ENCODE assay signal across 8 cellular contexts in genomic region chr1:155975375-155976061, GRCh38. TPM values are rescaled to one million over a fixed set of nuclear protein-coding genes. Genes with fewer than 3 reads are reported as not detected.
A peak's percentile ranks its signal among the peaks of the same experiment; 100 is the strongest.
DNase-seq lines count a peak whose midpoint lies in the region; TF ChIP-seq lines count a peak whose summit lies in the region.

No MANE protein-coding gene starts in this region.

- H3K4me3 ChIP-seq in Caco-2 (ENCODE audit: low read depth, low read length) (no peak overlapping the region), NB4 (ENCODE audit: low read depth, low read length) (peak overlapping the region; percentile 92), colonic mucosa (peak overlapping the region; percentile 87), neural progenitor cell (peak overlapping the region; percentile 97)

- H3K9me3 ChIP-seq in Caco-2 (no peaks in the 10 kb centered on the region), colonic mucosa (no peaks in the 10 kb centered on the region), neural progenitor cell (ENCODE audit: low read depth) (no peaks in the 10 kb centered on the region)

- peak overlapping the region; percentile 90 to 93 for H3K9ac ChIP-seq in colonic mucosa (ENCODE audit: low read depth in 2 of 2, low read length in 2 of 2)
- peak overlapping the region; percentile 58 for H3K9ac ChIP-seq in neural progenitor cell

- H3K4me1 ChIP-seq in Caco-2 (peaks cover 42% of the 10 kb centered on the region), colonic mucosa (peaks cover 9% of the 10 kb centered on the region), neural progenitor cell (peaks cover 50% of the 10 kb centered on the region)

- CTCF ChIA-PET in Caco-2 (lab: Charles Lee), result interaction anchor here (0.9 kb wide), 2 partner anchors 14 to 37 kb away, joined by 3 to 5 read pairs; no protein-coding TSS in a partner anchor

- H3K27ac ChIP-seq in colonic mucosa (peak overlapping the region; percentile 87), neural progenitor cell (peak overlapping the region; percentile 92)

- no peak overlapping the region for H2AFZ ChIP-seq in neural progenitor cell (replicated peaks)

- H3K9me3 Mint-ChIP-seq in Caco-2 (ENCODE audit: unreplicated experiment), result no peaks in the 10 kb centered on the region
- H3K9me3 Mint-ChIP-seq in neural progenitor cell, result no peaks in the 10 kb centered on the region

- peaks cover 36% of the 10 kb centered on the region for H3K4me1 Mint-ChIP-seq in Caco-2 (ENCODE audit: low read depth, unreplicated experiment)
- H3K4me1 Mint-ChIP-seq in neural progenitor cell, result peaks cover 78% of the 10 kb centered on the region

- peak overlapping the region; percentile 100 for H3K4me2 ChIP-seq in neural progenitor cell

- H3K27me3 Mint-ChIP-seq in Caco-2 (ENCODE audit: insufficient read depth, unreplicated experiment) (no peaks in the 10 kb centered on the region), neural progenitor cell (ENCODE audit: insufficient read depth, low read depth) (peaks cover 11% of the 10 kb centered on the region)

- H3K36me3 ChIP-seq in Caco-2 (ENCODE audit: control insufficient read depth, insufficient read depth, low read length), result no peaks in the 10 kb centered on the region; the same call in 1 of the 2 replicates
- H3K36me3 ChIP-seq in colonic mucosa, result no peaks in the 10 kb centered on the region
- H3K36me3 ChIP-seq in neural progenitor cell, result no peaks in the 10 kb centered on the region

- peaks cover 50% of the 10 kb centered on the region for H3F3A ChIP-seq in neural progenitor cell (ENCODE audit: low read depth)

- intact Hi-C loops in Caco-2 (cut with micrococcal nuclease; ENCODE audit: unreplicated experiment), result no loop called here
- intact Hi-C loops in colonic mucosa (cut with DNase I), result no loop called here

- no peaks in the 10 kb centered on the region for H3K27me3 ChIP-seq in Caco-2 (replicated peaks; ENCODE audit: control insufficient read depth, insufficient read depth, low read length)
- no peaks in the 10 kb centered on the region for H3K27me3 ChIP-seq in colonic mucosa
- no peaks in the 10 kb centered on the region for H3K27me3 ChIP-seq in neural progenitor cell

- H3K79me2 ChIP-seq in neural progenitor cell (ENCODE audit: low read depth), result peaks cover 91% of the 10 kb centered on the region

- H4K20me1 ChIP-seq in neural progenitor cell (ENCODE audit: low read depth), result peaks cover 67% of the 10 kb centered on the region

- TF ChIP-seq POLR2A in NB4 (IDR thresholded peaks at IDR 0.05; ENCODE audit: extremely low read depth, insufficient read length), result peak; percentile 5

- no TSS peak for BruUV-seq in Caco-2 (replicated peaks; lab: Mats Ljungman, UMichigan)

- TF ChIP-seq CTCF in Caco-2 (IDR thresholded peaks at IDR 0.05; ENCODE audit: insufficient read depth in 1 of 2, low read depth in 1 of 2, low read length in 1 of 2, severe bottlenecking in 1 of 2, unreplicated experiment in 1 of 2) (no peak), NB4 (IDR thresholded peaks at IDR 0.05; ENCODE audit: low read depth, low read length) (no peak), colonic mucosa (IDR thresholded peaks at IDR 0.05) (no peak), neural progenitor cell (IDR thresholded peaks at IDR 0.05) (no peak)

- H3K27ac Mint-ChIP-seq in Caco-2 (ENCODE audit: unreplicated experiment) (peak overlapping the region; percentile 50), neural progenitor cell (peak overlapping the region; percentile 97)

- POLR2A ChIA-PET in Caco-2 (lab: Charles Lee), result no interaction called here

- H3K36me3 Mint-ChIP-seq in Caco-2 (ENCODE audit: insufficient read depth, unreplicated experiment) (peaks cover 7% of the 10 kb centered on the region), neural progenitor cell (peaks cover 2% of the 10 kb centered on the region)

- H3K4me3 Mint-ChIP-seq in Caco-2 (ENCODE audit: unreplicated experiment) (peak overlapping the region; percentile 50), neural progenitor cell (peak overlapping the region; percentile 92)

- DNase-seq in Caco-2 (no peak), NB4 (ENCODE audit: low read depth) (peak; percentile 50), colonic mucosa (no peak), neural progenitor cell (ENCODE audit: low spot score) (no peak), KG1 (lab: John Stamatoyannopoulos, UW) (no peak), NCI-H526 (lab: John Stamatoyannopoulos, UW) (no peak), NCI-H2081 (lab: John Stamatoyannopoulos, UW) (no peak), MV-4-11 (lab: John Stamatoyannopoulos, UW) (no peak)

RNA-seq across cellular contexts. Expression of gene ARHGEF2, which starts 2.8 kb away (rescaled TPM):
- total RNA-seq in Caco-2 (2022) (46.9 and 60.3 TPM in 2 replicates), colonic mucosa (10 to 100 TPM; 91.9 to 92.6 TPM), neural progenitor cell (ENCODE audit: low replicate concordance) (79.7 and 108 TPM in 2 replicates)

RNA-seq across cellular contexts. Expression of gene RXFP4, which starts 34.1 kb away (rescaled TPM):
- not detected in 2 replicates for total RNA-seq in Caco-2 (2022)
- total RNA-seq in colonic mucosa, result 1 to 10 TPM; 4.2 to 4.6 TPM
- total RNA-seq in neural progenitor cell (ENCODE audit: low replicate concordance), result not detected in 2 replicates

RNA-seq across cellular contexts. Expression of gene KHDC4, which starts 41.3 kb away (rescaled TPM):
- total RNA-seq in Caco-2 (2022) (68.5 and 72.9 TPM in 2 replicates), colonic mucosa (10 to 100 TPM; 42.5 to 56.0 TPM), neural progenitor cell (ENCODE audit: low replicate concordance) (91.5 and 91.9 TPM in 2 replicates)

RNA-seq across cellular contexts. Expression of gene SSR2, which starts 45.2 kb away (rescaled TPM):
- 198 and 203 TPM in 2 replicates for total RNA-seq in Caco-2 (2022)
- 100 to 1,000 TPM; 204 to 208 TPM for total RNA-seq in colonic mucosa
- 293 and 314 TPM in 2 replicates for total RNA-seq in neural progenitor cell (ENCODE audit: low replicate concordance)
